ENCODE assay signal across 1 cellular context in genomic region chr17:62616993-62617893, GRCh38.
TF ChIP-seq lines count a peak whose summit lies in the region.

No MANE protein-coding gene starts in this region.

TF ChIP-seq in HepG2, 621 proteins besides CTCF, POLR2A, EP300 and RAD21 (continued from another document and continues in another):
- TF ChIP-seq, protein P1, sequence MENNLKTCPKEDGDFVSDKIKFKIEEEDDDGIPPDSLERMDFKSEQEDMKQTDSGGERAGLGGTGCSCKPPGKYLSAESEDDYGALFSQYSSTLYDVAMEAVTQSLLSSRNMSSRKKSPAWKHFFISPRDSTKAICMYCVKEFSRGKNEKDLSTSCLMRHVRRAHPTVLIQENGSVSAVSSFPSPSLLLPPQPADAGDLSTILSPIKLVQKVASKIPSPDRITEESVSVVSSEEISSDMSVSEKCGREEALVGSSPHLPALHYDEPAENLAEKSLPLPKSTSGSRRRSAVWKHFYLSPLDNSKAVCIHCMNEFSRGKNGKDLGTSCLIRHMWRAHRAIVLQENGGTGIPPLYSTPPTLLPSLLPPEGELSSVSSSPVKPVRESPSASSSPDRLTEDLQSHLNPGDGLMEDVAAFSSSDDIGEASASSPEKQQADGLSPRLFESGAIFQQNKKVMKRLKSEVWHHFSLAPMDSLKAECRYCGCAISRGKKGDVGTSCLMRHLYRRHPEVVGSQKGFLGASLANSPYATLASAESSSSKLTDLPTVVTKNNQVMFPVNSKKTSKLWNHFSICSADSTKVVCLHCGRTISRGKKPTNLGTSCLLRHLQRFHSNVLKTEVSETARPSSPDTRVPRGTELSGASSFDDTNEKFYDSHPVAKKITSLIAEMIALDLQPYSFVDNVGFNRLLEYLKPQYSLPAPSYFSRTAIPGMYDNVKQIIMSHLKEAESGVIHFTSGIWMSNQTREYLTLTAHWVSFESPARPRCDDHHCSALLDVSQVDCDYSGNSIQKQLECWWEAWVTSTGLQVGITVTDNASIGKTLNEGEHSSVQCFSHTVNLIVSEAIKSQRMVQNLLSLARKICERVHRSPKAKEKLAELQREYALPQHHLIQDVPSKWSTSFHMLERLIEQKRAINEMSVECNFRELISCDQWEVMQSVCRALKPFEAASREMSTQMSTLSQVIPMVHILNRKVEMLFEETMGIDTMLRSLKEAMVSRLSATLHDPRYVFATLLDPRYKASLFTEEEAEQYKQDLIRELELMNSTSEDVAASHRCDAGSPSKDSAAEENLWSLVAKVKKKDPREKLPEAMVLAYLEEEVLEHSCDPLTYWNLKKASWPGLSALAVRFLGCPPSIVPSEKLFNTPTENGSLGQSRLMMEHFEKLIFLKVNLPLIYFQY (CRISPR knock-in tag; IDR thresholded peaks at IDR 0.05; ENCODE audit: borderline replicate concordance), result no peak
- TF ChIP-seq GTF3A (CRISPR knock-in tag; conservative IDR thresholded peaks at IDR 0.05) (no peak), NPAS2 (CRISPR knock-in tag; IDR thresholded peaks at IDR 0.05; ENCODE audit: borderline replicate concordance) (no peak), HHEX (CRISPR knock-in tag; IDR thresholded peaks at IDR 0.05) (no peak), FOXO1 (CRISPR knock-in tag; IDR thresholded peaks at IDR 0.05) (peak; percentile 32; the same call in 1 of the 2 replicates), NFE2L1 (CRISPR knock-in tag; IDR thresholded peaks at IDR 0.05; ENCODE audit: borderline replicate concordance) (no peak), ZBTB37 (CRISPR knock-in tag; IDR thresholded peaks at IDR 0.05) (peak; percentile 19), CREB3 (CRISPR knock-in tag; IDR thresholded peaks at IDR 0.05) (no peak), DBP (CRISPR knock-in tag; IDR thresholded peaks at IDR 0.05; ENCODE audit: not compliant biosample characterization) (no peak), ARID2 (CRISPR knock-in tag; IDR thresholded peaks at IDR 0.05; ENCODE audit: borderline replicate concordance) (no peak), ONECUT2 (CRISPR knock-in tag; IDR thresholded peaks at IDR 0.05) (no peak), ZNF207 (IDR thresholded peaks at IDR 0.05; ENCODE audit: borderline replicate concordance) (no peak), AGO2 (optimal IDR thresholded peaks at IDR 0.05; ENCODE audit: low read depth, low read length) (peak; percentile 80), MTF1 (CRISPR knock-in tag; IDR thresholded peaks at IDR 0.05) (no peak), ZNF670 (CRISPR knock-in tag; IDR thresholded peaks at IDR 0.05; ENCODE audit: borderline replicate concordance) (no peak), ZNF687 (CRISPR knock-in tag; IDR thresholded peaks at IDR 0.05) (peak; percentile 87), FOXK2 (IDR thresholded peaks at IDR 0.05) (peak; percentile 78), RXRB (CRISPR knock-in tag; IDR thresholded peaks at IDR 0.05; ENCODE audit: borderline replicate concordance) (peak; percentile 17; the same call in 1 of the 2 replicates), HNF4G (IDR thresholded peaks at IDR 0.05; ENCODE audit: borderline replicate concordance, low read depth, low read length) (peak; percentile 36; the same call in 1 of the 2 replicates), HNF4G (CRISPR knock-in tag; IDR thresholded peaks at IDR 0.05; ENCODE audit: borderline replicate concordance, low read depth) (no peak), UBTF (CRISPR knock-in tag; IDR thresholded peaks at IDR 0.05) (peak; percentile 43; the same call in 1 of the 2 replicates), ZNF672 (CRISPR knock-in tag; IDR thresholded peaks at IDR 0.05) (no peak)
- TF ChIP-seq, protein P2, sequence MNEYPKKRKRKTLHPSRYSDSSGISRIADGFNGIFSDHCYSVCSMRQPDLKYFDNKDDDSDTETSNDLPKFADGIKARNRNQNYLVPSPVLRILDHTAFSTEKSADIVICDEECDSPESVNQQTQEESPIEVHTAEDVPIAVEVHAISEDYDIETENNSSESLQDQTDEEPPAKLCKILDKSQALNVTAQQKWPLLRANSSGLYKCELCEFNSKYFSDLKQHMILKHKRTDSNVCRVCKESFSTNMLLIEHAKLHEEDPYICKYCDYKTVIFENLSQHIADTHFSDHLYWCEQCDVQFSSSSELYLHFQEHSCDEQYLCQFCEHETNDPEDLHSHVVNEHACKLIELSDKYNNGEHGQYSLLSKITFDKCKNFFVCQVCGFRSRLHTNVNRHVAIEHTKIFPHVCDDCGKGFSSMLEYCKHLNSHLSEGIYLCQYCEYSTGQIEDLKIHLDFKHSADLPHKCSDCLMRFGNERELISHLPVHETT (CRISPR knock-in tag; conservative IDR thresholded peaks at IDR 0.05), result no peak
- TF ChIP-seq, protein P3, sequence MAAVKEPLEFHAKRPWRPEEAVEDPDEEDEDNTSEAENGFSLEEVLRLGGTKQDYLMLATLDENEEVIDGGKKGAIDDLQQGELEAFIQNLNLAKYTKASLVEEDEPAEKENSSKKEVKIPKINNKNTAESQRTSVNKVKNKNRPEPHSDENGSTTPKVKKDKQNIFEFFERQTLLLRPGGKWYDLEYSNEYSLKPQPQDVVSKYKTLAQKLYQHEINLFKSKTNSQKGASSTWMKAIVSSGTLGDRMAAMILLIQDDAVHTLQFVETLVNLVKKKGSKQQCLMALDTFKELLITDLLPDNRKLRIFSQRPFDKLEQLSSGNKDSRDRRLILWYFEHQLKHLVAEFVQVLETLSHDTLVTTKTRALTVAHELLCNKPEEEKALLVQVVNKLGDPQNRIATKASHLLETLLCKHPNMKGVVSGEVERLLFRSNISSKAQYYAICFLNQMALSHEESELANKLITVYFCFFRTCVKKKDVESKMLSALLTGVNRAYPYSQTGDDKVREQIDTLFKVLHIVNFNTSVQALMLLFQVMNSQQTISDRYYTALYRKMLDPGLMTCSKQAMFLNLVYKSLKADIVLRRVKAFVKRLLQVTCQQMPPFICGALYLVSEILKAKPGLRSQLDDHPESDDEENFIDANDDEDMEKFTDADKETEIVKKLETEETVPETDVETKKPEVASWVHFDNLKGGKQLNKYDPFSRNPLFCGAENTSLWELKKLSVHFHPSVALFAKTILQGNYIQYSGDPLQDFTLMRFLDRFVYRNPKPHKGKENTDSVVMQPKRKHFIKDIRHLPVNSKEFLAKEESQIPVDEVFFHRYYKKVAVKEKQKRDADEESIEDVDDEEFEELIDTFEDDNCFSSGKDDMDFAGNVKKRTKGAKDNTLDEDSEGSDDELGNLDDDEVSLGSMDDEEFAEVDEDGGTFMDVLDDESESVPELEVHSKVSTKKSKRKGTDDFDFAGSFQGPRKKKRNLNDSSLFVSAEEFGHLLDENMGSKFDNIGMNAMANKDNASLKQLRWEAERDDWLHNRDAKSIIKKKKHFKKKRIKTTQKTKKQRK (IDR thresholded peaks at IDR 0.05; ENCODE audit: low read length), result no peak
- TF ChIP-seq, protein P4, sequence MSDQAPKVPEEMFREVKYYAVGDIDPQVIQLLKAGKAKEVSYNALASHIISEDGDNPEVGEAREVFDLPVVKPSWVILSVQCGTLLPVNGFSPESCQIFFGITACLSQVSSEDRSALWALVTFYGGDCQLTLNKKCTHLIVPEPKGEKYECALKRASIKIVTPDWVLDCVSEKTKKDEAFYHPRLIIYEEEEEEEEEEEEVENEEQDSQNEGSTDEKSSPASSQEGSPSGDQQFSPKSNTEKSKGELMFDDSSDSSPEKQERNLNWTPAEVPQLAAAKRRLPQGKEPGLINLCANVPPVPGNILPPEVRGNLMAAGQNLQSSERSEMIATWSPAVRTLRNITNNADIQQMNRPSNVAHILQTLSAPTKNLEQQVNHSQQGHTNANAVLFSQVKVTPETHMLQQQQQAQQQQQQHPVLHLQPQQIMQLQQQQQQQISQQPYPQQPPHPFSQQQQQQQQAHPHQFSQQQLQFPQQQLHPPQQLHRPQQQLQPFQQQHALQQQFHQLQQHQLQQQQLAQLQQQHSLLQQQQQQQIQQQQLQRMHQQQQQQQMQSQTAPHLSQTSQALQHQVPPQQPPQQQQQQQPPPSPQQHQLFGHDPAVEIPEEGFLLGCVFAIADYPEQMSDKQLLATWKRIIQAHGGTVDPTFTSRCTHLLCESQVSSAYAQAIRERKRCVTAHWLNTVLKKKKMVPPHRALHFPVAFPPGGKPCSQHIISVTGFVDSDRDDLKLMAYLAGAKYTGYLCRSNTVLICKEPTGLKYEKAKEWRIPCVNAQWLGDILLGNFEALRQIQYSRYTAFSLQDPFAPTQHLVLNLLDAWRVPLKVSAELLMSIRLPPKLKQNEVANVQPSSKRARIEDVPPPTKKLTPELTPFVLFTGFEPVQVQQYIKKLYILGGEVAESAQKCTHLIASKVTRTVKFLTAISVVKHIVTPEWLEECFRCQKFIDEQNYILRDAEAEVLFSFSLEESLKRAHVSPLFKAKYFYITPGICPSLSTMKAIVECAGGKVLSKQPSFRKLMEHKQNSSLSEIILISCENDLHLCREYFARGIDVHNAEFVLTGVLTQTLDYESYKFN (CRISPR knock-in tag; conservative IDR thresholded peaks at IDR 0.05), result peak; percentile 85
- TF ChIP-seq, protein P5, sequence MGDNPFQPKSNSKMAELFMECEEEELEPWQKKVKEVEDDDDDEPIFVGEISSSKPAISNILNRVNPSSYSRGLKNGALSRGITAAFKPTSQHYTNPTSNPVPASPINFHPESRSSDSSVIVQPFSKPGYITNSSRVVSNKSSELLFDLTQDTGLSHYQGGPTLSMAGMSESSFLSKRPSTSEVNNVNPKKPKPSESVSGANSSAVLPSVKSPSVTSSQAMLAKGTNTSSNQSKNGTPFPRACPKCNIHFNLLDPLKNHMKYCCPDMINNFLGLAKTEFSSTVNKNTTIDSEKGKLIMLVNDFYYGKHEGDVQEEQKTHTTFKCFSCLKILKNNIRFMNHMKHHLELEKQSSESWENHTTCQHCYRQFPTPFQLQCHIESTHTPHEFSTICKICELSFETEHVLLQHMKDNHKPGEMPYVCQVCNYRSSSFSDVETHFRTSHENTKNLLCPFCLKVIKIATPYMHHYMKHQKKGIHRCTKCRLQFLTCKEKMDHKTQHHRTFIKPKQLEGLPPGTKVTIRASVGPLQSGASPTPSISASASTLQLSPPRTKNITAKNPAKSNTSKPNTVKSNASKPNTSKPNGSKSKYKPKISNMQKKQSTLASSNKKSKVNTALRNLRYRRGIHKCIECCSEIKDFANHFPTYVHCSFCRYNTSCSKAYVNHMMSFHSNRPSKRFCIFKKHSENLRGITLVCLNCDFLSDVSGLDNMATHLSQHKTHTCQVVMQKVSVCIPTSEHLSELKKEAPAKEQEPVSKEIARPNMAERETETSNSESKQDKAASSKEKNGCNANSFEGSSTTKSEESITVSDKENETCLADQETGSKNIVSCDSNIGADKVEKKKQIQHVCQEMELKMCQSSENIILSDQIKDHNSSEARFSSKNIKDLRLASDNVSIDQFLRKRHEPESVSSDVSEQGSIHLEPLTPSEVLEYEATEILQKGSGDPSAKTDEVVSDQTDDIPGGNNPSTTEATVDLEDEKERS (CRISPR knock-in tag; IDR thresholded peaks at IDR 0.05), result no peak
